24 cellular contexts compared by ENCODE assay signal in the genomic region with DNA sequence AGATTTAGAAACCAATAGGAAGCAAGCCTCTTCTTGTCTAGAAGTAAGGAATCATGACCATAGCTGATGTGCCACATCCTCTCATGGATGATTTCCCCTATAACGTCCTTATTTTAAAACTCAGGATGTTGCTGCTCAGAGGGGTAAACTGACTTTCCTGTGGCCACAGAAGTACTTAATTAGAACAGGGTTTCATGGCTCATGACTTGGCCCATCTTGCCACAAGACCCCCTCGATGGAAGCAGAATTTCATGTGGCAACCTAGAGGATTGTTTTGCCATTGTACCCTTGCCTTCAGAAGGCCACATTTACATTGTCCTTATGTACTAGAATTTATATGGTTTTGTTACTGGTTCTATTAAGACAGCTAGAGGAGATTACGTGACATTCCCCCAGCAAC.
"Had no signal": no experiment of that assay in that cellular context is flagged by ENCODE, and none has a peak within 500 bp of the region (broad histone marks: within the 10 kb centered on the region; RNA-seq: fewer than 3 reads in every experiment).

No MANE protein-coding gene starts in this region.

- DNase-seq: natural killer cell; occipital lobe; ovary; posterior cingulate gyrus; psoas muscle; right cardiac atrium; right lobe of liver; sigmoid colon; small intestine; stimulated activated CD4-positive, alpha-beta T cell treated with anti-CD3 and anti-CD28 coated beads, Interleukin-15, amount 100 ng/mL, for 24 hours; stimulated activated CD4-positive, alpha-beta T cell treated with anti-CD3 and anti-CD28 coated beads, Interleukin-2, amount 100 ng/mL, for 24 hours; stimulated activated CD4-positive, alpha-beta T cell treated with anti-CD3 and anti-CD28 coated beads, Interleukin-2, amount 100 ng/mL, for 48 hours; stimulated activated CD4-positive, alpha-beta T cell treated with anti-CD3 and anti-CD28 coated beads, Interleukin-4, amount 100 ng/mL, for 24 hours; stimulated activated naive B cell treated with anti-CD40 and anti-IgM and Interleukin-4, amounts not matched to agents 10 μg/mL and 1 μg/mL and 100 μg/mL, for 72 hours; stimulated activated naive CD4-positive, alpha-beta T cell treated with Interleukin-2 at 50 U/mL for 16 hours; stomach; thyroid gland; upper lobe of left lung; uterus had no signal

- H3K4me1 ChIP-seq: parathyroid adenoma, psoas muscle, right lobe of liver, sigmoid colon, thyroid gland, upper lobe of left lung, uterus had no signal

- H3K4me3 ChIP-seq: neural progenitor cell, ovary, psoas muscle, right lobe of liver, sigmoid colon, stomach, thoracic aorta, thyroid gland, tibial nerve, upper lobe of left lung, uterus had no signal

- H3K9me3 ChIP-seq: ovary, psoas muscle, right lobe of liver, stomach, thoracic aorta, thyroid gland, tibial nerve, upper lobe of left lung, uterus had no signal

- H3K79me2 ChIP-seq: parathyroid adenoma had no signal

- H2AFZ ChIP-seq: neural progenitor cell, parathyroid adenoma had no signal

- H3K4me2 ChIP-seq: neural progenitor cell had no signal

- H3K36me3 ChIP-seq: ovary, right lobe of liver, sigmoid colon, stomach, thoracic aorta, thyroid gland, tibial nerve, upper lobe of left lung, uterus had no signal

- H3K9ac ChIP-seq: neural progenitor cell, parathyroid adenoma had no signal

- FAIRE-seq: small intestine had no signal

- ATAC-seq: natural killer cell; psoas muscle; right cardiac atrium; right lobe of liver; stimulated activated effector memory CD8-positive, alpha-beta T cell treated with anti-CD3 and anti-CD28 coated beads, Interleukin-12 subunit alpha, Interleukin-12 subunit beta, amount 100 ng/mL, for 72 hours; stimulated activated naive B cell treated with anti-CD40 and anti-IgM and Interleukin-4, amounts not matched to agents 10 μg/mL and 1 μg/mL and 100 μg/mL, for 72 hours had no signal

- H3K27me3 ChIP-seq: neural progenitor cell, ovary, right lobe of liver, sigmoid colon, stomach, thyroid gland, tibial nerve, upper lobe of left lung, uterus had no signal

- H3K27ac ChIP-seq: neural progenitor cell, ovary, parathyroid adenoma, psoas muscle, right lobe of liver, sigmoid colon, stomach, thoracic aorta, thyroid gland, tibial nerve, upper lobe of left lung, uterus had no signal
